Comparison of ENCODE assay signal across 8 cellular contexts in genomic region chr17:78925234-78925633, GRCh38. TPM values are rescaled to one million over a fixed set of nuclear protein-coding genes. Genes with fewer than 3 reads are reported as not detected.
DNase-seq lines count a peak whose midpoint lies in the region; ATAC-seq and TF ChIP-seq lines count a peak whose summit lies in the region.

TIMP2 (minus strand) TSS chr17:78925387; CDS start chr17:78925088, 299 bp downstream.

- no peaks in the 10 kb centered on the region for H3K36me3 Mint-ChIP-seq in H9 (ENCODE audit: insufficient read depth in 1 of 3, low read depth in 3 of 3)

- peak within 1 kb of the TSS; percentile 71 to 83 for H3K4me3 Mint-ChIP-seq in H9

- H3K27ac ChIP-seq in H9 (ENCODE audit: insufficient read length, low read depth, low read length) = no peak within 1 kb of the TSS
- H3K27ac ChIP-seq in lung (ENCODE audit: low read depth in 1 of 2, low read length in 1 of 2) = peak within 1 kb of the TSS; percentile 67 to 92

- H2BK5ac ChIP-seq in H9 (ENCODE audit: insufficient read length, low read length) = no peak within 1 kb of the TSS

- H3K56ac ChIP-seq in H9 (ENCODE audit: insufficient read length, low read depth, low read length) = no peak within 1 kb of the TSS

- peaks cover 12 to 41% of the 10 kb centered on the region in 2 experiments for H3K4me1 Mint-ChIP-seq in H9

- no peak within 1 kb of the TSS for H2AFZ ChIP-seq in H9 (ENCODE audit: low read length)

- H2BK15ac ChIP-seq in H9 (ENCODE audit: low read depth, low read length) = peak within 1 kb of the TSS; percentile 75

- H4K20me1 ChIP-seq in H9 (ENCODE audit: control insufficient read depth, insufficient read depth, insufficient read length) = no peaks in the 10 kb centered on the region

- no peak within 1 kb of the TSS for H4K5ac ChIP-seq in H9 (ENCODE audit: insufficient read length, low read depth, low read length)

- H3K18ac ChIP-seq in H9 (ENCODE audit: insufficient read length, low read depth, low read length) = peak within 1 kb of the TSS; percentile 67

- H4K8ac ChIP-seq in H9 (replicated peaks; ENCODE audit: insufficient read length, low read depth, low read length) = no peak within 1 kb of the TSS

- H2BK20ac ChIP-seq in H9 (ENCODE audit: low read depth, low read length, poor library complexity, severe bottlenecking) = no peak within 1 kb of the TSS

- H3K14ac ChIP-seq in H9 (ENCODE audit: insufficient read depth, low read length) = peak within 1 kb of the TSS; percentile 72

- DNase-seq in A172 (ENCODE audit: low spot score) (peak; percentile 80), H9 (peak; percentile 92), NCI-H69 (lab: John Stamatoyannopoulos, UW) (peak; percentile 93), lung (ENCODE audit: low spot score) (peak; percentile 88)
- DNase-seq in activated CD8-positive, alpha-beta memory T cell treated with anti-CD3 and anti-CD28 coated beads for 1 hour (ENCODE audit: extremely low read depth in 1 of 2, low read depth in 1 of 2) = peak; percentile 42 to 54
- DNase-seq in effector CD4-positive, alpha-beta T cell = peak; percentile 51
- DNase-seq in stimulated activated CD4-positive, alpha-beta T cell treated with anti-CD3 and anti-CD28 coated beads, TNF-alpha, amount 100 ng/mL, for 1 hour (ENCODE audit: low read depth in 3 of 3, low spot score in 1 of 3) = peak; percentile 31 to 63 (median 41)

- H3K79me2 ChIP-seq in H9 (ENCODE audit: insufficient read depth, low read length) = no peaks in the 10 kb centered on the region; the same call in 1 of the 2 replicates

- no peak within 1 kb of the TSS; a peak in 1 of 7 replicates for H3K27ac Mint-ChIP-seq in H9

- H3K4me1 ChIP-seq in H9 (ENCODE audit: insufficient read depth, low read length) (peaks cover 3% of the 10 kb centered on the region; the same call in 1 of the 2 replicates), lung (ENCODE audit: control insufficient read depth in 2 of 2, insufficient read depth in 2 of 2, low read length in 2 of 2) (peaks cover 10 to 12% of the 10 kb centered on the region in 2 donors)

- H3K27me3 ChIP-seq in H9 (ENCODE audit: insufficient read depth, low read length) (no peaks in the 10 kb centered on the region), lung (ENCODE audit: control insufficient read depth, insufficient read depth) (no peaks in the 10 kb centered on the region)

- H3K9me3 ChIP-seq in H9 (ENCODE audit: control insufficient read depth, low read depth, low read length) (no peaks in the 10 kb centered on the region), lung (ENCODE audit: control insufficient read depth in 2 of 2, insufficient read depth in 1 of 2, low read length in 1 of 2) (no peaks in the 10 kb centered on the region)

- H2BK120ac ChIP-seq in H9 (ENCODE audit: low read depth, low read length, poor library complexity, severe bottlenecking) = no peak within 1 kb of the TSS

- peaks cover 4% of the 10 kb centered on the region for H3K79me1 ChIP-seq in H9 (ENCODE audit: insufficient read depth, low read depth, low read length, poor library complexity, severe bottlenecking)

- ATAC-seq in lung (ENCODE audit: insufficient read depth, low FRiP score) = peak; percentile 65
- ATAC-seq in GM18520 (IDR thresholded peaks at IDR 0.05; ENCODE audit: unreplicated experiment) = no peak

- no peak within 1 kb of the TSS for H3K4ac ChIP-seq in H9 (ENCODE audit: low read depth, low read length)

- TF ChIP-seq CTCF in H9 (conservative IDR thresholded peaks at IDR 0.05) (peak; percentile 46), lung (IDR thresholded peaks at IDR 0.05; ENCODE audit: control extremely low read depth, extremely low read depth) (no peak)

- no CpG with 5 or more reads among the region's 52 CpGs for WGBS in H9 (ENCODE audit: extremely low coverage, insufficient read length, low lambda C conversion rate)
- WGBS in lung, 2 donors = 0 to 1% methylated on average over 32 to 52 of the region's 52 CpGs

- H3K27me3 Mint-ChIP-seq in H9 (ENCODE audit: low read depth) = peaks cover 24% of the 10 kb centered on the region

- peak within 1 kb of the TSS; percentile 65 for H3K4me3 ChIP-seq in lung

- no peak within 1 kb of the TSS for H3T11ph ChIP-seq in H9 (ENCODE audit: low read length)

- peaks cover 10% of the 10 kb centered on the region for H3K23me2 ChIP-seq in H9 (ENCODE audit: insufficient read length, low read depth, low read length, poor library complexity, severe bottlenecking)

- no peak within 1 kb of the TSS for H3K9ac ChIP-seq in H9 (ENCODE audit: extremely low read depth, insufficient read length, low read length)

- no peaks in the 10 kb centered on the region for H3K36me3 ChIP-seq in lung (ENCODE audit: control insufficient read depth in 2 of 2, insufficient read depth in 2 of 2, low read length in 2 of 2)

- no peak within 1 kb of the TSS for H2BK12ac ChIP-seq in H9 (ENCODE audit: insufficient read length, low read depth, low read length)

- no peak within 1 kb of the TSS for H4K91ac ChIP-seq in H9 (ENCODE audit: insufficient read length, low read depth, low read length)

- no peaks in the 10 kb centered on the region for H3K9me3 Mint-ChIP-seq in H9

- H2AK5ac ChIP-seq in H9 (ENCODE audit: insufficient read length, low read length) = no peak within 1 kb of the TSS

- H3K4me2 ChIP-seq in H9 (ENCODE audit: insufficient read depth, insufficient read length, low read length) = peak within 1 kb of the TSS; percentile 71

- H3K23ac ChIP-seq in H9 (ENCODE audit: insufficient read length, low read depth, low read length) = no peak within 1 kb of the TSS

RNA-seq across cellular contexts. Expression of gene TIMP2, which starts in this region (rescaled TPM):
- total RNA-seq in A172 (2014; rRNA removed; shearing (Covaris generic)) = 257 and 279 TPM in 2 replicates
- 29.0 and 30.3 TPM in 2 replicates for total RNA-seq in H9 (2021)
- 100 to 1,000 TPM in 1 of 2 donors, 10 to 100 TPM in 1; 95.6 to 176 TPM for total RNA-seq in lung
- 10 to 100 TPM; 47.5 to 88.2 TPM for polyA plus RNA-seq in lung

Comparison
In these comparisons a context has a peak if more than half of its experiments do, and no peak if none do; other contexts are left out.
1. DNase-seq: peak in every context shown above with its lines; median percentile 93 in NCI-H69; 92 in H9; 88 in lung; 80 in A172; 51 in effector CD4-positive, alpha-beta T cell; 48 in activated CD8-positive, alpha-beta memory T cell treated with anti-CD3 and anti-CD28 coated beads for 1 hour; 41 in stimulated activated CD4-positive, alpha-beta T cell treated with anti-CD3 and anti-CD28 coated beads, TNF-alpha, amount 100 ng/mL, for 1 hour.